In genomic region chr14:21525995-21526671, GRCh38 we compare ENCODE assay signal across 8 cellular contexts. TPM values are rescaled to one million over a fixed set of nuclear protein-coding genes. Genes with fewer than 3 reads are reported as not detected.
A peak's percentile ranks its signal among the peaks of the same experiment; 100 is the strongest.
DNase-seq lines count a peak whose midpoint lies in the region; ATAC-seq and TF ChIP-seq lines count a peak whose summit lies in the region.

SALL2 (minus strand) TSS chr14:21526346; CDS start chr14:21526127, 219 bp downstream.

- ATAC-seq in naive B cell (ENCODE audit: low read depth in 2 of 2) (peak; percentile 56 to 58), HG03039 (IDR thresholded peaks at IDR 0.05; ENCODE audit: unreplicated experiment) (no peak)

- H3K9me3 Mint-ChIP-seq in HFFc6: no peaks in the 10 kb centered on the region
- H3K9me3 Mint-ChIP-seq in naive B cell: peaks cover 0 to 1% (median 0%) of the 10 kb centered on the region in 7 donors

- TF ChIP-seq CTCF in HFFc6 (IDR thresholded peaks at IDR 0.05) (no peak), fibroblast of mammary gland (conservative IDR thresholded peaks at IDR 0.05; ENCODE audit: control insufficient read depth, insufficient read depth, low read depth, low read length) (no peak)

- peaks cover 17% of the 10 kb centered on the region for H3K27me3 Mint-ChIP-seq in HFFc6 (ENCODE audit: insufficient read depth)
- H3K27me3 Mint-ChIP-seq in naive B cell: peaks cover 4 to 28% (median 18%) of the 10 kb centered on the region in 3 donors

- H3K4me3 ChIP-seq in fibroblast of mammary gland (ENCODE audit: control insufficient read depth, low read depth, low read length): peak within 1 kb of the TSS; percentile 62

- H3K36me3 Mint-ChIP-seq in HFFc6 (ENCODE audit: low read depth) (no peaks in the 10 kb centered on the region; the same call in 1 of the 2 replicates), naive B cell (no peaks in the 10 kb centered on the region)

- H3K4me1 Mint-ChIP-seq in HFFc6 (ENCODE audit: low read depth) (0 out of 2 replicates have a peak, but pooled peaks cover 2% of the 10 kb centered on the region), naive B cell (peaks cover 11 to 14% (median 13%) of the 10 kb centered on the region in 3 donors)

- DNase-seq in C1 segment of cervical spinal cord (lab: John Stamatoyannopoulos, UW): peak in 12 of 14 donors; percentile 9 to 97 (median 64)
- DNase-seq in HFFc6: no peak
- peak; percentile 97 for DNase-seq in NCI-H82 (lab: John Stamatoyannopoulos, UW)
- DNase-seq in activated T-helper 1 cell treated with Interleukin-2 at 50 U/mL for 16 hours (ENCODE audit: low read depth): peak; percentile 46
- DNase-seq in fibroblast of mammary gland (ENCODE audit: low read depth): peak; percentile 38
- DNase-seq in naive B cell: peak; percentile 13
- peak; percentile 24 to 64 for DNase-seq in stimulated activated CD8-positive, alpha-beta memory T cell treated with anti-CD3 and anti-CD28 coated beads, Interleukin-7, amount 100 ng/mL, for 48 hours (ENCODE audit: extremely low read depth in 1 of 2, low read depth in 1 of 2)

- H3K27ac Mint-ChIP-seq in HFFc6 (no peak within 1 kb of the TSS), naive B cell (peak within 1 kb of the TSS in 3 of 6 donors; percentile 78 to 88 (median 83))

- H3K4me3 Mint-ChIP-seq in HFFc6 (peak within 1 kb of the TSS; percentile 76), naive B cell (peak within 1 kb of the TSS; percentile 75 to 95 (median 84))

RNA-seq across cellular contexts. Expression of gene SALL2, which starts in this region (rescaled TPM):
- 1 to 10 TPM in 3 of 6 experiments, under 1 TPM in 3; 0.51 to 2.0 (median 0.99) TPM for total RNA-seq in HFFc6 (2021; fragmentation: NEBNext Ultra II Directional; extraction: Animal tissue kit (Norgen Biotek cat#: 25700))
- polyA plus RNA-seq in naive B cell (ENCODE audit: low read depth in 6 of 6): 1 to 10 TPM in 1 of 6 donors, under 1 TPM in 3, not detected in 2; 0.17 to 1.1 (median 0.53) TPM
